ENCODE assay signal across 18 cellular contexts in the genomic region with DNA sequence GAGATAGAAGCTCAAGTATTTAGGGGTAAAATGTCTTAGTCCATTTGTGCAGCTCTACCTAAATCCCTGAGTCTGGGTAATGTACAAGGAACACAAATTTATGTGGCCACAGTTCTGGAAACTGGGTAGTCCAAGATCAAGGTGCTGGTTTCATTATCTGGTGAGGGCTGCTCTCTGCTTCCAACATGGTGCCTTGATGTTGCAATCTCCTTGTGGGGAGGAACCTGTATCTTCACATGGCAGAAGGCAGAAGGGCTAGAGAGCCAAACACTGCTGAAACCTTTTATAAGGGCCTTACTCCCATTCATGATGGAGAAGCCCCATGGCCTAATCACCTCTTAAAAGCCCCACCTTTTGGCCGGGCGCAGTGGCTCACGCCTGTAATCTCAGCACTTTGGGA.
"Had no signal": no experiment of that assay in that cellular context is flagged by ENCODE, and none has a peak within 500 bp of the region (broad histone marks: within the 10 kb centered on the region; RNA-seq: fewer than 3 reads in every experiment).

No MANE protein-coding gene starts in this region.

- H3K4me3 Mint-ChIP-seq: natural killer cell, neural crest cell had no signal

- H3K36me3 Mint-ChIP-seq: natural killer cell had no signal

- H3K27me3 ChIP-seq: dorsolateral prefrontal cortex, esophagus muscularis mucosa, gastrocnemius medialis, heart right ventricle had no signal

- H3K9me3 ChIP-seq: esophagus muscularis mucosa, gastrocnemius medialis, heart right ventricle, mucosa of descending colon had no signal

- H3K4me2 ChIP-seq: smooth muscle cell had no signal

- ATAC-seq: gastrocnemius medialis, heart right ventricle, mucosa of descending colon, natural killer cell, right cardiac atrium had no signal

- DNase-seq: cortex of kidney; dorsolateral prefrontal cortex; effector CD8-positive, alpha-beta T cell; gastrocnemius medialis; heart right ventricle; hypothalamus; kidney glomerular epithelial cell; mucosa of descending colon; natural killer cell; right cardiac atrium; stimulated activated CD4-positive, alpha-beta T cell treated with anti-CD3 and anti-CD28 coated beads, Interleukin-2, amount 100 ng/mL, for 48 hours; stimulated activated naive CD4-positive, alpha-beta T cell treated with Interleukin-2 at 50 U/mL for 16 hours; trophoblast cell had no signal

- H3K4me3 ChIP-seq: dorsolateral prefrontal cortex, esophagus muscularis mucosa, gastrocnemius medialis, heart right ventricle, mucosa of descending colon, smooth muscle cell had no signal

- H3K27ac Mint-ChIP-seq: natural killer cell, progenitor cell of endocrine pancreas had no signal

- H3K27me3 Mint-ChIP-seq: progenitor cell of endocrine pancreas had no signal

- H3K9me3 Mint-ChIP-seq: natural killer cell, neural crest cell had no signal

- H3K4me1 ChIP-seq: esophagus muscularis mucosa, gastrocnemius medialis had no signal

- H3K27ac ChIP-seq: dorsolateral prefrontal cortex, esophagus muscularis mucosa, gastrocnemius medialis, heart right ventricle had no signal

- FAIRE-seq: islet of Langerhans had no signal
